17 cellular contexts compared by ENCODE assay signal in genomic region chrX:72644946-72645345, GRCh38.
DNase-seq lines count a peak whose midpoint lies in the region; ATAC-seq and TF ChIP-seq lines count a peak whose summit lies in the region.
"Had no signal": no experiment of that assay in that cellular context is flagged by ENCODE, and none has a peak within 500 bp of the region (broad histone marks: within the 10 kb centered on the region; RNA-seq: fewer than 3 reads in every experiment).

No MANE protein-coding gene starts in this region.

- ATAC-seq in HG03442 (IDR thresholded peaks at IDR 0.05; ENCODE audit: unreplicated experiment) = peak; percentile 87
- ATAC-seq in left lobe of liver = peak; percentile 18
- ATAC-seq: HCT116; Right ventricle myocardium inferior; stimulated activated effector memory CD8-positive, alpha-beta T cell treated with anti-CD3 and anti-CD28 coated beads, Interleukin-12 subunit alpha, Interleukin-12 subunit beta, amount 100 ng/mL, for 72 hours had no signal

- no peak overlapping the region for H3K4me3 ChIP-seq in GM12865 (ENCODE audit: low read depth, low read length)
- H3K4me3 ChIP-seq: hepatocyte, thyroid gland had no signal

- DNase-seq in GM12865 (ENCODE audit: low read depth) = peak; percentile 13
- peak; percentile 8 for DNase-seq in OCI-M1 (lab: John Stamatoyannopoulos, UW)
- DNase-seq in left lobe of liver (ENCODE audit: low spot score) = no peak
- no peak for DNase-seq in mucosa of gallbladder (ENCODE audit: low spot score)
- no peak for DNase-seq in NCI-H2196 treated with DMSO at 0.1 percent for 48 hours (lab: John Stamatoyannopoulos, UW; ENCODE audit: unreplicated experiment)
- no peak for DNase-seq in NCI-H2081 (lab: John Stamatoyannopoulos, UW)
- DNase-seq: central memory CD4-positive, alpha-beta T cell; effector CD8-positive, alpha-beta T cell; islet precursor cell; NCI-H2171 treated with DMSO at 0.1 percent for 48 hours; stimulated activated CD4-positive, alpha-beta T cell treated with anti-CD3 and anti-CD28 coated beads, Interleukin-12 subunit alpha, Interleukin-12 subunit beta, amount 100 ng/mL, for 4 hours; thyroid gland had no signal

- TF ChIP-seq CTCF in GM12865 (IDR thresholded peaks at IDR 0.05; ENCODE audit: insufficient read depth, low read depth, low read length, missing control alignments) = no peak

Comparison
In these comparisons a context has a peak if more than half of its experiments do, and no peak if none do; other contexts are left out.
1. DNase-seq: peak in GM12865 (single experiment) and OCI-M1 (single experiment); none in left lobe of liver (single experiment), mucosa of gallbladder (single experiment), NCI-H2196 treated with DMSO at 0.1 percent for 48 hours (single experiment) and NCI-H2081 (0 of 2).